Comparison of ENCODE assay signal across 1 cellular context in the genomic region with DNA sequence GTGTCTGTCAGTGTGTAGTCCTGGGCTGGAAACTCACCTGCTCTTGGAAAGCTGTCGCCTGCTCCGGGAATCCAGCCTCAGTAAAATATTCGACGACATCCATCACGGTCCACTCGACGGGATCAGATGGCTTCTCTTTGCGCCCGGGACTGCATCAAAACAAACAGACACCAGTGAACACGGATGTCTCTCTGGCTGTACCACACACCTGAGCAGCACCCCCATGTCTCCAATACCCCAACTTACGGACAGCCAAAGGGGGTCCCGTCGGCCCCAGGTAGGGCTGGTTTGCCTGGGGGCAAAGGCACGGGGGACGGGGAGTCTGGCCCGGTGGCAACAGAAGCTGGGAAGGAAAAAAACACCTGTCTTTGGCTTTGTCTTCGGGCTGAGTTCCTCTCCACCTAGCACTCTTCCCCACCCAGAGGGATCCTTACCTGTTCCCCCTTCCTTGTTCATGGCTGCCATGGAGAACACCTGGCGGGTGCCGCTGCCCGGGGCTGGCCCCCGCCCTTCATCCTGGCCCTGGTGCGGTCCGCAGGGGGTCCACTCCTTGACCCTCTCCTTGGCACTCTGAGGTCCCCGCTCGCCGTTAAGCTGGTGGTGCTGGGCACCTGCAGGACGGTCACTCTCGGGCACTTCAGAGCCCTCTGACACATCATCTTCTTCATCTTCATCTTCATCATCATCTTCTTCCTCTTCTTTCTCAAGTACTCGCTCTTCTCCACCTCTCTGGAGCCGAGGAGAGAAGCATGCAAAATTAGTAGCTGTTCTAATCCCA.
TF ChIP-seq lines count a peak whose summit lies in the region.

No MANE protein-coding gene starts in this region.

TF ChIP-seq in neural cell, 6 proteins besides CTCF, POLR2A, EP300 and RAD21 (continued from another document):
- TF ChIP-seq, protein P1, sequence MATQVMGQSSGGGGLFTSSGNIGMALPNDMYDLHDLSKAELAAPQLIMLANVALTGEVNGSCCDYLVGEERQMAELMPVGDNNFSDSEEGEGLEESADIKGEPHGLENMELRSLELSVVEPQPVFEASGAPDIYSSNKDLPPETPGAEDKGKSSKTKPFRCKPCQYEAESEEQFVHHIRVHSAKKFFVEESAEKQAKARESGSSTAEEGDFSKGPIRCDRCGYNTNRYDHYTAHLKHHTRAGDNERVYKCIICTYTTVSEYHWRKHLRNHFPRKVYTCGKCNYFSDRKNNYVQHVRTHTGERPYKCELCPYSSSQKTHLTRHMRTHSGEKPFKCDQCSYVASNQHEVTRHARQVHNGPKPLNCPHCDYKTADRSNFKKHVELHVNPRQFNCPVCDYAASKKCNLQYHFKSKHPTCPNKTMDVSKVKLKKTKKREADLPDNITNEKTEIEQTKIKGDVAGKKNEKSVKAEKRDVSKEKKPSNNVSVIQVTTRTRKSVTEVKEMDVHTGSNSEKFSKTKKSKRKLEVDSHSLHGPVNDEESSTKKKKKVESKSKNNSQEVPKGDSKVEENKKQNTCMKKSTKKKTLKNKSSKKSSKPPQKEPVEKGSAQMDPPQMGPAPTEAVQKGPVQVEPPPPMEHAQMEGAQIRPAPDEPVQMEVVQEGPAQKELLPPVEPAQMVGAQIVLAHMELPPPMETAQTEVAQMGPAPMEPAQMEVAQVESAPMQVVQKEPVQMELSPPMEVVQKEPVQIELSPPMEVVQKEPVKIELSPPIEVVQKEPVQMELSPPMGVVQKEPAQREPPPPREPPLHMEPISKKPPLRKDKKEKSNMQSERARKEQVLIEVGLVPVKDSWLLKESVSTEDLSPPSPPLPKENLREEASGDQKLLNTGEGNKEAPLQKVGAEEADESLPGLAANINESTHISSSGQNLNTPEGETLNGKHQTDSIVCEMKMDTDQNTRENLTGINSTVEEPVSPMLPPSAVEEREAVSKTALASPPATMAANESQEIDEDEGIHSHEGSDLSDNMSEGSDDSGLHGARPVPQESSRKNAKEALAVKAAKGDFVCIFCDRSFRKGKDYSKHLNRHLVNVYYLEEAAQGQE (IDR thresholded peaks at IDR 0.05; ENCODE audit: borderline replicate concordance) = no peak
- no peak for TF ChIP-seq EZH2 (IDR thresholded peaks at IDR 0.05; ENCODE audit: borderline replicate concordance, insufficient read depth, low read length, poor library complexity, severe bottlenecking)
